1 cellular context compared by ENCODE assay signal in the genomic region with DNA sequence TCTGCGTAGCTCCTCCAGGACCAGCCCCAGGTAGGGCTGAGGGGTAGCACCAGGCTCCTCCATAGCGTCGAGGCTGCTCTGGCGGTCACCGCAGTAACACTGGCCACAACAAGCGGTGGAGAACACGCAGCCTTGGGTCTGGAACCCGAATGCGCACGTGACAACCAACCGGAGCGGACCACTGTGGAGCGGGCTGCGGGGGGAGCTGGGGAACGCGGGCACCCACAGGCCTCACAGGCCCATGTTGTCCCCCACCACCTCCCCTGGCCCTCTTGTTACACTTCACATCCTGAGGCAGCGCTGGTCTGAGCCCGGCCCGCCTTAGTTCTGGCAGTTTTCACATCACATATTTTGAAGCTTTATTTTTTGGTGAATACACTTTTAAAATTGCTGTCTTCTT. TPM values are rescaled to one million over a fixed set of nuclear protein-coding genes. Genes with fewer than 3 reads are reported as not detected.
"Had no signal": no experiment of that assay in that cellular context is flagged by ENCODE, and none has a peak within 500 bp of the region (broad histone marks: within the 10 kb centered on the region; RNA-seq: fewer than 3 reads in every experiment).

A gene with protein sequence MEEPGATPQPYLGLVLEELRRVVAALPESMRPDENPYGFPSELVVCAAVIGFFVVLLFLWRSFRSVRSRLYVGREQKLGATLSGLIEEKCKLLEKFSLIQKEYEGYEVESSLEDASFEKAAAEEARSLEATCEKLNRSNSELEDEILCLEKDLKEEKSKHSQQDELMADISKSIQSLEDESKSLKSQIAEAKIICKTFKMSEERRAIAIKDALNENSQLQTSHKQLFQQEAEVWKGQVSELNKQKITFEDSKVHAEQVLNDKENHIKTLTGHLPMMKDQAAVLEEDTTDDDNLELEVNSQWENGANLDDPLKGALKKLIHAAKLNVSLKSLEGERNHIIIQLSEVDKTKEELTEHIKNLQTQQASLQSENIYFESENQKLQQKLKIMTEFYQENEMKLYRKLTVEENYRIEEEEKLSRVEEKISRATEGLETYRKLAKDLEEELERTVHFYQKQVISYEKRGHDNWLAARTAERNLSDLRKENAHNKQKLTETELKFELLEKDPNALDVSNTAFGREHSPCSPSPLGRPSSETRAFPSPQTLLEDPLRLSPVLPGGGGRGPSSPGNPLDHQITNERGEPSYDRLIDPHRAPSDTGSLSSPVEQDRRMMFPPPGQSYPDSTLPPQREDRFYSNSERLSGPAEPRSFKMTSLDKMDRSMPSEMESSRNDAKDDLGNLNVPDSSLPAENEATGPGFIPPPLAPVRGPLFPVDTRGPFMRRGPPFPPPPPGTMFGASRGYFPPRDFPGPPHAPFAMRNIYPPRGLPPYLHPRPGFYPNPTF (minus strand): TSS at position 101 of the 400 bp plus-strand sequence. CDS start 38 bp downstream, at position 63.

RNA-seq across cellular contexts. Expression of the gene that starts here (rescaled TPM):
- total RNA-seq: activated CD8-positive, alpha-beta memory T cell treated with anti-CD3 and anti-CD28 coated beads, Interleukin-2, amount 10 ng/mL, durations not matched to agents 7 days and 5 days had no signal
